15 cellular contexts compared by ENCODE assay signal in the genomic region with DNA sequence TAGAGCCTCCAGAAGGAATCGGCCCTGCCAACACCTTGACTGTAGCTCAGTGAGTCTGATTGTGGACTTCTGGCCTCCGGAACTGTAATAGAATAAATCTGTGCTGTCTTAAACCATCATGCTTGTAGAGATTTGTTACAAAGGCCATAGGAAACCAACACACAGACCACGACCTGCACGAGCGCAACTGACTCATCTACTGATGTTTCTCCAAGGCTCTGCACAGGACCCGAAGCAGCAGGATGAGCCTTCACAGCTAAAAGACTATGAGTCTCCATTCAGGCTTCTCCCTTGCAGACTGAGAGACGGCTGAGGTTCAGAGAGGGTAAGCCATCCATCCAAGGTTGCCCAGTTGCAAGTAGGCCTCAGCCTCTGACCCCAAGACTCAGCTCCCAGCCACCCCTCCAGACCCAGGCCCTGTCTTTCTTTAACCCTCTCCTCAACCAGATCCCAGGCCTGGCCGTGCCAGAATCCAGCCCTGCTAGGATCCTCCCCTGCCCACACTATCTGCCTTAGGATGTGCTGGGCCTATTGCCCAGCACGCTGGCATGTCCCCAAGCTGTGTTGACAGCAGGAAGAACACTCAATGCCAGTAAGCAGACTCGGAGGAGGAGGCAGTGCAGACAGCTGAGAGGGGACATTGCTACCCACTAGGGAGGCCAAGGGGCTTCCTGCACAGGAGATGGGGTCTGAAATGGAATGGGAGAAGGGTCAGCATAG.
DNase-seq lines count a peak whose midpoint lies in the region; ATAC-seq and TF ChIP-seq lines count a peak whose summit lies in the region.
"Had no signal": no experiment of that assay in that cellular context is flagged by ENCODE, and none has a peak within 500 bp of the region (broad histone marks: within the 10 kb centered on the region; RNA-seq: fewer than 3 reads in every experiment).

No MANE protein-coding gene starts in this region.

- H3K27ac ChIP-seq in angular gyrus (ENCODE audit: low read depth, low read length) (peak overlapping the region; percentile 42), gastrocnemius medialis (no peak overlapping the region), RWPE1 (no peak overlapping the region)

- no peaks in the 10 kb centered on the region for H3K27me3 ChIP-seq in gastrocnemius medialis

- no peaks in the 10 kb centered on the region for H3K4me1 ChIP-seq in gastrocnemius medialis

- intact Hi-C loops in gastrocnemius medialis (cut with DNase I; ENCODE audit: low total_unique reads): no loop called here

- DNase-seq in LNCaP clone FGC (ENCODE audit: low read depth) (peak; percentile 51), hippocampal formation (lab: John Stamatoyannopoulos, UW) (peak; percentile 67 to 71), gastrocnemius medialis (peak in 1 of 2 donors; percentile 23), NCI-H1417 (lab: John Stamatoyannopoulos, UW) (no peak), RWPE1 (ENCODE audit: low spot score) (no peak)
- DNase-seq in activated CD4-positive, alpha-beta T cell treated with anti-CD3 and anti-CD28 coated beads for 1 hour: no peak
- DNase-seq: activated gamma-delta T cell; GDM1; Karpas-422; NCI-H2107; NK-92 treated with Interleukin-12 subunit alpha and Interleukin-12 subunit beta, amount 100 ng/mL, for 24 hours; retina; stimulated activated naive CD8-positive, alpha-beta T cell treated with anti-CD3 and anti-CD28 coated beads, Interleukin-15, amount 100 ng/mL, for 72 hours had no signal

- no peak for TF ChIP-seq CTCF in LNCaP clone FGC (IDR thresholded peaks at IDR 0.05; ENCODE audit: control insufficient read depth, extremely low read depth, insufficient read depth)
- no peak for TF ChIP-seq CTCF in gastrocnemius medialis (IDR thresholded peaks at IDR 0.05 in 4 of 5, conservative IDR thresholded peaks at IDR 0.05 in 1 of 5)
- TF ChIP-seq CTCF in RWPE1 (conservative IDR thresholded peaks at IDR 0.05; ENCODE audit: low read depth): no peak

- ATAC-seq in gastrocnemius medialis: peak; percentile 18 to 81
- ATAC-seq in HG03097 (IDR thresholded peaks at IDR 0.05; ENCODE audit: low FRiP score, unreplicated experiment): no peak
- ATAC-seq: stimulated activated naive CD8-positive, alpha-beta T cell treated with anti-CD3 and anti-CD28 coated beads, Interleukin-15, amount 100 ng/mL, for 72 hours had no signal

- POLR2A ChIA-PET in RWPE1 (lab: Yijun Ruan, JAX; ENCODE audit: low non-redundant PET): no interaction called here

- no peaks in the 10 kb centered on the region for H3K36me3 ChIP-seq in gastrocnemius medialis

- in situ Hi-C loops in gastrocnemius medialis (cut with MboI; ENCODE audit: low sequenced_read_pairs in 4 of 4): no loop called here

- TF ChIP-seq POLR2A in gastrocnemius medialis (IDR thresholded peaks at IDR 0.05): no peak

- H3K9me3 ChIP-seq in gastrocnemius medialis: no peaks in the 10 kb centered on the region

- H3K4me3 ChIP-seq in LNCaP clone FGC (ENCODE audit: low read depth, low read length): no peak overlapping the region
- no peak overlapping the region for H3K4me3 ChIP-seq in gastrocnemius medialis

- CTCF ChIA-PET in RWPE1 (lab: Yijun Ruan, JAX): no interaction called here

Comparison
In these comparisons a context has a peak if more than half of its experiments do, and no peak if none do; other contexts are left out.
1. DNase-seq: peak in LNCaP clone FGC (single experiment) and hippocampal formation (2 of 2); none in NCI-H1417 (0 of 3), activated CD4-positive, alpha-beta T cell treated with anti-CD3 and anti-CD28 coated beads for 1 hour (single experiment) and RWPE1 (single experiment).